22 cellular contexts compared by ENCODE assay signal in the genomic region with DNA sequence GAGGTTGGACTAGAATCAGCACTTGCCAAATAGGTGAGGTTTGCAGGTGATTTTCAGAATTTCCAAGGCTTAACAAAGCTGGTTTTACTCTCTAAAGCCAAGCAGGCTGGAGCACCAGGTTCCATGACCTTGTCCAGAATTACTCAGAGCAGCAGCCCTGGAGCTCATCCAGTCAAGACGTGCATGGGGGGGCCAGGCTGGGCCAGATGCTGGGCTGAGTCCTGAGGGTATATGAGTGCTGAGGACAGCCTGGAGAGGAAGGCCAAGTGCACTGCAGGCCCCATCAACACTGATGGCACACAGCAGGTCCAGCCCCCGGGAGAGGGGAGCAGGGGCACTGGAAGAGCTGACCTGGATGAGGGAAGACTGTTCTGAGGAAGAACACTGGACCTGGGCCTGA.
"Had no signal": no experiment of that assay in that cellular context is flagged by ENCODE, and none has a peak within 500 bp of the region (broad histone marks: within the 10 kb centered on the region; RNA-seq: fewer than 3 reads in every experiment).

No MANE protein-coding gene starts in this region.

- H3K36me3 ChIP-seq: colonic mucosa, esophagus squamous epithelium, gastrocnemius medialis, gastroesophageal sphincter, heart left ventricle, heart right ventricle had no signal

- H3K9me3 ChIP-seq: colonic mucosa, esophagus squamous epithelium, gastrocnemius medialis, heart left ventricle, heart right ventricle had no signal

- H3K27ac ChIP-seq: colonic mucosa, coronary artery, dorsolateral prefrontal cortex, epithelial cell of prostate, esophagus squamous epithelium, foreskin keratinocyte, gastrocnemius medialis, gastroesophageal sphincter, heart left ventricle, heart right ventricle had no signal

- H3K9me3 Mint-ChIP-seq: effector memory CD8-positive, alpha-beta T cell had no signal

- H3K4me3 ChIP-seq: colonic mucosa, coronary artery, dorsolateral prefrontal cortex, esophagus squamous epithelium, gastrocnemius medialis, gastroesophageal sphincter, heart left ventricle, heart right ventricle had no signal

- H3K4me3 Mint-ChIP-seq: dendritic cell treated with granulocyte-macrophage colony-stimulating factor and Interleukin-4, amounts not matched to agents 40 ng/mL and 50 ng/mL, for 4 days; effector memory CD8-positive, alpha-beta T cell; endodermal cell had no signal

- H3K27ac Mint-ChIP-seq: dendritic cell treated with granulocyte-macrophage colony-stimulating factor and Interleukin-4, amounts not matched to agents 40 ng/mL and 50 ng/mL, for 4 days; effector memory CD8-positive, alpha-beta T cell; endodermal cell had no signal

- DNase-seq: colonic mucosa; cortex of kidney; dermis blood vessel endothelial cell; dorsolateral prefrontal cortex; effector CD4-positive, alpha-beta T cell; effector CD8-positive, alpha-beta T cell; effector memory CD4-positive, alpha-beta T cell; effector memory CD8-positive, alpha-beta T cell; endodermal cell; erythroblast; esophagus squamous epithelium; foreskin fibroblast; foreskin keratinocyte; foreskin melanocyte; gastrocnemius medialis; glutamatergic neuron; heart left ventricle; heart right ventricle had no signal

- ATAC-seq: effector memory CD8-positive, alpha-beta T cell; foreskin keratinocyte; gastrocnemius medialis; gastroesophageal sphincter; heart left ventricle; heart right ventricle had no signal

- H3K4me1 ChIP-seq: colonic mucosa had no signal

- H3K27me3 ChIP-seq: colonic mucosa, dorsolateral prefrontal cortex, gastrocnemius medialis had no signal
